1 cellular context compared by ENCODE assay signal in the genomic region with DNA sequence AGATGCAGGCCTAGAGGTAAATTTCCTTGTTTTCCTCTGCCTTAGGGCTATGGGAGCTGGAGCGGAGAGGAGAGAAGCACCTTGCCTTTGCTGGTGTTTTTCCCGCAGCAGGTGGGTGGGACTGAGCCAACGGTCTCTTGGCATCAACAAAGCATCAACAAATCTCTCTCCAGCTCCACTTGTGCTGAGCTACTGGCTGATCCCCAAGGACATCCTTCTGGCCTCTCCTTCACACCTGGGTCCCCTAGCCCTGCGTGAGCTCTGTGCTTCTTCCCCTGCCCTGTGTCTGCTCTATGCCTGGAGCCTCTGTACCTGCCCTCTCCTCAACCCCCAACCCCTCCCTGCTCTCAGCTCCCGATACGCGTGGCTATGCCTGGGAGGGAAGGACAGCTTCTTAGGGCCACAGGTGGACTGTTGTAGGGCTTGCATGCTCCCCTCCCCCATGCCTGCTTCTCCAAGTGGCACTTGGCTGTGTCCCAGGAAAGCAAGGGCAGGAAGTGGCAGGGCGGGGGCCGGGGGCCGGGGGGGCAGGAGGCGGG.
A peak's percentile ranks its signal among the peaks of the same experiment; 100 is the strongest.
TF ChIP-seq lines count a peak whose summit lies in the region.

No MANE protein-coding gene starts in this region.

TF ChIP-seq in K562, 482 proteins besides CTCF, POLR2A, EP300 and RAD21:
- TF ChIP-seq NR3C1 (CRISPR knock-in tag; IDR thresholded peaks at IDR 0.05): no peak
- 0 out of 4 replicates have a peak, but pooled peaks of 1 of the 2 experiments have one; percentile 10 for TF ChIP-seq RCOR1 (IDR thresholded peaks at IDR 0.05; ENCODE audit: borderline replicate concordance in 1 of 2, low read depth in 2 of 2, low read length in 2 of 2)
- TF ChIP-seq, protein P1, sequence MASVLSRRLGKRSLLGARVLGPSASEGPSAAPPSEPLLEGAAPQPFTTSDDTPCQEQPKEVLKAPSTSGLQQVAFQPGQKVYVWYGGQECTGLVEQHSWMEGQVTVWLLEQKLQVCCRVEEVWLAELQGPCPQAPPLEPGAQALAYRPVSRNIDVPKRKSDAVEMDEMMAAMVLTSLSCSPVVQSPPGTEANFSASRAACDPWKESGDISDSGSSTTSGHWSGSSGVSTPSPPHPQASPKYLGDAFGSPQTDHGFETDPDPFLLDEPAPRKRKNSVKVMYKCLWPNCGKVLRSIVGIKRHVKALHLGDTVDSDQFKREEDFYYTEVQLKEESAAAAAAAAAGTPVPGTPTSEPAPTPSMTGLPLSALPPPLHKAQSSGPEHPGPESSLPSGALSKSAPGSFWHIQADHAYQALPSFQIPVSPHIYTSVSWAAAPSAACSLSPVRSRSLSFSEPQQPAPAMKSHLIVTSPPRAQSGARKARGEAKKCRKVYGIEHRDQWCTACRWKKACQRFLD (CRISPR knock-in tag; IDR thresholded peaks at IDR 0.05): 0 out of 2 replicates have a peak, but pooled peaks have one; percentile 14
- no peak for TF ChIP-seq ARHGAP35 (IDR thresholded peaks at IDR 0.05; ENCODE audit: partially characterized antibody)
- peak; percentile 48; the same call in 1 of the 2 replicates for TF ChIP-seq GABPA (tag; conservative IDR thresholded peaks at IDR 0.05; ENCODE audit: low read depth)
